ENCODE assay signal across 16 cellular contexts in genomic region chr7:107610353-107610752, GRCh38. TPM values are rescaled to one million over a fixed set of nuclear protein-coding genes. Genes with fewer than 3 reads are reported as not detected.
DNase-seq lines count a peak whose midpoint lies in the region; ATAC-seq and TF ChIP-seq lines count a peak whose summit lies in the region.
"Had no signal": no experiment of that assay in that cellular context is flagged by ENCODE, and none has a peak within 500 bp of the region (broad histone marks: within the 10 kb centered on the region; RNA-seq: fewer than 3 reads in every experiment).

No MANE protein-coding gene starts in this region.

- H3K4me3 ChIP-seq in A673 (ENCODE audit: low read depth, low read length, poor library complexity, severe bottlenecking), result no peak overlapping the region
- H3K4me3 ChIP-seq in SK-N-SH (ENCODE audit: low read depth in 2 of 2, low read length in 1 of 2), result no peak overlapping the region
- no peak overlapping the region for H3K4me3 ChIP-seq in fibroblast of pulmonary artery (replicated peaks; ENCODE audit: low read depth, low read length)
- H3K4me3 ChIP-seq in upper lobe of right lung, result no peak overlapping the region
- H3K4me3 ChIP-seq in tibial nerve, result no peak overlapping the region

- CTCF ChIA-PET in A673 (lab: Charles Lee), result no interaction called here
- CTCF ChIA-PET in SK-N-SH (lab: Yijun Ruan, JAX), result interaction anchor here (1.8 kb wide), 1 partner anchor 51 kb away, joined by 8 read pairs; no protein-coding TSS in a partner anchor

- TF ChIP-seq EP300 in SK-N-SH (IDR thresholded peaks at IDR 0.05; ENCODE audit: borderline replicate concordance in 1 of 2, low read depth in 1 of 2, low read length in 1 of 2), result peak; percentile 24 to 82; a peak in 3 of 4 replicates
- no peak for TF ChIP-seq EP300 in tibial nerve (IDR thresholded peaks at IDR 0.05)

- H3K36me3 ChIP-seq in A673 (ENCODE audit: insufficient read depth, low read length, poor library complexity, severe bottlenecking) (no peaks in the 10 kb centered on the region), SK-N-SH (replicated peaks in 1 of 2; ENCODE audit: control insufficient read depth in 1 of 2, insufficient read depth in 2 of 2, low read length in 1 of 2) (peaks cover 18 to 83% of the 10 kb centered on the region in 2 experiments), upper lobe of right lung (peaks cover 26% of the 10 kb centered on the region), tibial nerve (peaks cover 0 to 30% (median 0%) of the 10 kb centered on the region in 3 donors)

- POLR2A ChIA-PET in A673 (lab: Charles Lee; ENCODE audit: low non-redundant PET), result no interaction called here
- POLR2A ChIA-PET in SK-N-SH (lab: Yijun Ruan, JAX), result interaction anchor here (1.2 kb wide), 1 partner anchor 133 kb away, joined by 3 read pairs; no protein-coding TSS in a partner anchor

- intact Hi-C loops in A673 (cut with micrococcal nuclease; ENCODE audit: unreplicated experiment) (no loop called here), upper lobe of right lung (cut with DNase I) (no loop called here)

- no TSS peak for BruUV-seq in A673 (replicated peaks; lab: Mats Ljungman, UMichigan)

- no peak for ATAC-seq in upper lobe of right lung
- ATAC-seq: HepG2, Panc1 had no signal

- no peaks in the 10 kb centered on the region for H3K27me3 ChIP-seq in A673 (replicated peaks; ENCODE audit: insufficient read depth, low read depth, low read length, poor library complexity)
- no peaks in the 10 kb centered on the region for H3K27me3 ChIP-seq in SK-N-SH (ENCODE audit: insufficient read depth)
- no peaks in the 10 kb centered on the region for H3K27me3 ChIP-seq in upper lobe of right lung
- H3K27me3 ChIP-seq in tibial nerve, result no peaks in the 10 kb centered on the region

- no peaks in the 10 kb centered on the region for H4K20me1 ChIP-seq in SK-N-SH (ENCODE audit: insufficient read depth)

- TF ChIP-seq RAD21 in SK-N-SH (IDR thresholded peaks at IDR 0.05; ENCODE audit: low read length), result no peak

- no peaks in the 10 kb centered on the region for H3K9me2 ChIP-seq in SK-N-SH

- no peak overlapping the region for H3K4me2 ChIP-seq in SK-N-SH
- H3K4me2 ChIP-seq: KMS-11 had no signal

- 0 out of 2 replicates have a peak, but pooled peaks cover 7% of the 10 kb centered on the region for H3K79me2 ChIP-seq in SK-N-SH (ENCODE audit: insufficient read depth)

- peaks cover 9% of the 10 kb centered on the region for H3F3A ChIP-seq in SK-N-SH (replicated peaks; ENCODE audit: insufficient read depth)

- no peak for TF ChIP-seq CTCF in A673 (conservative IDR thresholded peaks at IDR 0.05; ENCODE audit: low read depth, low read length)
- TF ChIP-seq CTCF in SK-N-SH (IDR thresholded peaks at IDR 0.05), result no peak
- TF ChIP-seq CTCF in fibroblast of pulmonary artery (IDR thresholded peaks at IDR 0.05; ENCODE audit: low read length, missing control alignments), result no peak
- no peak for TF ChIP-seq CTCF in upper lobe of right lung (IDR thresholded peaks at IDR 0.05)
- TF ChIP-seq CTCF in tibial nerve (IDR thresholded peaks at IDR 0.05), result no peak

- H3K27ac ChIP-seq in A673 (ENCODE audit: low read depth, low read length, poor library complexity, severe bottlenecking) (peak overlapping the region; percentile 11), SK-N-SH (ENCODE audit: low read depth in 2 of 2, low read length in 1 of 2) (peak overlapping the region; percentile 17 to 98; a peak in 3 of 4 replicates), upper lobe of right lung (no peak overlapping the region), tibial nerve (no peak overlapping the region)
- H3K27ac ChIP-seq: C4-2B, KMS-11 had no signal

- DNase-seq in A673 (ENCODE audit: low spot score) (no peak), SK-N-SH (peak; percentile 45), fibroblast of pulmonary artery (ENCODE audit: low read depth) (peak; percentile 64), iris pigment epithelial cell (ENCODE audit: low read depth) (peak; percentile 31), T1000 (lab: John Stamatoyannopoulos, UW) (no peak), upper lobe of right lung (no peak), tibial nerve (ENCODE audit: low spot score in 2 of 2) (no peak)
- no peak for DNase-seq in effector CD8-positive, alpha-beta T cell (lab: John Stamatoyannopoulos, UW)
- DNase-seq: EL, H9, NCI-H1092, NCI-H187 had no signal

- H3K4me1 ChIP-seq in A673 (ENCODE audit: insufficient read depth, low read length, poor library complexity, severe bottlenecking) (peaks cover 12% of the 10 kb centered on the region), SK-N-SH (ENCODE audit: control insufficient read depth in 1 of 2, insufficient read depth in 2 of 2, low read depth in 1 of 2, low read length in 1 of 2) (peaks cover 20 to 33% of the 10 kb centered on the region in 2 experiments), upper lobe of right lung (no peaks in the 10 kb centered on the region), tibial nerve (peaks cover 0 to 10% (median 0%) of the 10 kb centered on the region in 4 donors)

- no peak overlapping the region for H3K9ac ChIP-seq in SK-N-SH
- H3K9ac ChIP-seq: KMS-11 had no signal

- WGBS in SK-N-SH (ENCODE audit: low lambda C conversion rate), result 77% methylated on average over 1 of the region's 1 CpG
- WGBS in tibial nerve, 2 donors, result 93 to 94% methylated on average over 1 of the region's 1 CpG

- H3K9me3 ChIP-seq in A673 (ENCODE audit: low read depth, low read length, poor library complexity, severe bottlenecking), result no peaks in the 10 kb centered on the region
- no peaks in the 10 kb centered on the region for H3K9me3 ChIP-seq in SK-N-SH
- H3K9me3 ChIP-seq in upper lobe of right lung, result no peaks in the 10 kb centered on the region
- no peaks in the 10 kb centered on the region for H3K9me3 ChIP-seq in tibial nerve

- TF ChIP-seq POLR2A in tibial nerve (IDR thresholded peaks at IDR 0.05), result no peak

- no peak overlapping the region for H2AFZ ChIP-seq in SK-N-SH (ENCODE audit: low read depth)

TF ChIP-seq in SK-N-SH, 30 proteins besides CTCF, POLR2A, EP300 and RAD21 (continues in another document):
- TF ChIP-seq RCOR1 (IDR thresholded peaks at IDR 0.05; ENCODE audit: low read length) (peak; percentile 86), USF1 (IDR thresholded peaks at IDR 0.05; ENCODE audit: borderline replicate concordance, low read depth) (no peak), TCF12 (IDR thresholded peaks at IDR 0.05) (peak; percentile 33), CHD2 (IDR thresholded peaks at IDR 0.05; ENCODE audit: low read length, partially characterized antibody) (peak; percentile 48), YY1 (IDR thresholded peaks at IDR 0.05; ENCODE audit: low read depth) (no peak), FOXJ3 (CRISPR knock-in tag; IDR thresholded peaks at IDR 0.05) (no peak), FOXM1 (IDR thresholded peaks at IDR 0.05; ENCODE audit: low read depth) (no peak), TAF1 (IDR thresholded peaks at IDR 0.05; ENCODE audit: borderline replicate concordance, low read depth, low read length) (no peak), EZH2phosphoT487 (IDR thresholded peaks at IDR 0.05; ENCODE audit: borderline replicate concordance, low read depth) (no peak), ZBTB33 (IDR thresholded peaks at IDR 0.05; ENCODE audit: borderline replicate concordance, low read depth) (no peak), TEAD4 (IDR thresholded peaks at IDR 0.05; ENCODE audit: borderline replicate concordance, insufficient read depth) (no peak), MXI1 (IDR thresholded peaks at IDR 0.05; ENCODE audit: low read depth, low read length) (no peak), SIN3A (IDR thresholded peaks at IDR 0.05; ENCODE audit: borderline replicate concordance, low read depth, low read length) (no peak)

RNA-seq across cellular contexts. Expression of gene BCAP29, which starts 30.3 kb away (rescaled TPM):
- 30.3 and 32.0 TPM in 2 replicates for total RNA-seq in A673 (2021)
- polyA plus RNA-seq in SK-N-SH (2012; rRNA removed), result 29.2 and 46.2 TPM in 2 replicates
- polyA plus RNA-seq in SK-N-SH (2012; cell fraction: cytosol; rRNA removed), result 57.5 and 62.3 TPM in 2 replicates
- polyA plus RNA-seq in SK-N-SH (2012; cell fraction: nucleus; rRNA removed), result 19.1 and 27.5 TPM in 2 replicates
- 78.4 TPM for total RNA-seq in upper lobe of right lung
- total RNA-seq in tibial nerve, result 100 to 1,000 TPM in 3 of 4 donors, 10 to 100 TPM in 1; 48.9 to 235 (median 121) TPM

RNA-seq across cellular contexts. Expression of gene DUS4L, which starts 46.6 kb away (rescaled TPM):
- 12.6 and 14.4 TPM in 2 replicates for total RNA-seq in A673 (2021)
- 9.7 and 11.5 TPM in 2 replicates for polyA plus RNA-seq in SK-N-SH (2012; rRNA removed)
- 12.1 and 16.3 TPM in 2 replicates for polyA plus RNA-seq in SK-N-SH (2012; cell fraction: cytosol; rRNA removed)
- 11.8 and 18.8 TPM in 2 replicates for polyA plus RNA-seq in SK-N-SH (2012; cell fraction: nucleus; rRNA removed)
- 5.2 TPM for total RNA-seq in upper lobe of right lung
- 10 to 100 TPM in 1 of 4 donors, 1 to 10 TPM in 3; 5.3 to 10.2 (median 8.5) TPM for total RNA-seq in tibial nerve

RNA-seq across cellular contexts. Expression of gene COG5, which starts 46.6 kb away (rescaled TPM):
- total RNA-seq in A673 (2021) (32.2 and 34.1 TPM in 2 replicates), upper lobe of right lung (39.6 TPM), tibial nerve (10 to 100 TPM; 26.7 to 35.7 (median 32.6) TPM)
- 21.2 and 28.6 TPM in 2 replicates for polyA plus RNA-seq in SK-N-SH (2012; rRNA removed)
- 26.1 and 31.4 TPM in 2 replicates for polyA plus RNA-seq in SK-N-SH (2012; cell fraction: cytosol; rRNA removed)
- 22.1 and 34.2 TPM in 2 replicates for polyA plus RNA-seq in SK-N-SH (2012; cell fraction: nucleus; rRNA removed)

RNA-seq across cellular contexts. Expression of gene SLC26A4, which starts 50.3 kb away (rescaled TPM):
- total RNA-seq in A673 (2021) (0.33 TPM in 1 of 2 replicates, not detected in the other), upper lobe of right lung (1.0 TPM), tibial nerve (under 1 TPM; 0.39 to 0.66 (median 0.51) TPM)
- polyA plus RNA-seq in SK-N-SH (2012; rRNA removed), result 0.61 and 0.78 TPM in 2 replicates
- 0.70 and 1.00 TPM in 2 replicates for polyA plus RNA-seq in SK-N-SH (2012; cell fraction: cytosol; rRNA removed)
- polyA plus RNA-seq in SK-N-SH (2012; cell fraction: nucleus; rRNA removed), result 0.39 and 0.49 TPM in 2 replicates

Comparison
In these comparisons a context has a peak if more than half of its experiments do, and no peak if none do; other contexts are left out.
1. DNase-seq: peak in SK-N-SH (single experiment), fibroblast of pulmonary artery (single experiment) and iris pigment epithelial cell (single experiment); none in A673 (single experiment), effector CD8-positive, alpha-beta T cell (single experiment), T1000 (single experiment), upper lobe of right lung (single experiment) and tibial nerve (0 of 2).
2. H3K27ac ChIP-seq: peak in A673 (single experiment) and SK-N-SH (2 of 2); none in upper lobe of right lung (single experiment) and tibial nerve (0 of 4).